In the genomic region with DNA sequence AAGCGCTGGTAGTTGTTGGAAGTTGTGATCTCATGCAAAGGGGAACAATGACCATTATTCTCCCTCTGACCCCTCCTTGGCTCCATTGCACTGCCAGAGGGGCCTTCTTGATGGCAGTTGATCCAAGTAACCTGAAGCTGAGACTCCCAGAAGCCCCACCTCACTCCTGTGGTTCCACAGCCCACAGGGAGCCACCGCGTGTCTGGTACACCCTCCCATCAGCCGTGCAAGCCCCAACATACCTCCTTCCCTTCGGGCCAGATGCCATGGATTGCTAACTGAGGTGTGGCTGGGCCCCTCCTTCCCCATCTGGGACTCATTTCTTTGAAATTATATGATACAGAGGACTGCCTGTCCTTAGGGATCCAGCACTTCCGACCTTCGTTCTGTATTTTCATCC, we compare ENCODE assay signal across 12 cellular contexts. TPM values are rescaled to one million over a fixed set of nuclear protein-coding genes. Genes with fewer than 3 reads are reported as not detected.
DNase-seq lines count a peak whose midpoint lies in the region; ATAC-seq and TF ChIP-seq lines count a peak whose summit lies in the region.
"Had no signal": no experiment of that assay in that cellular context is flagged by ENCODE, and none has a peak within 500 bp of the region (broad histone marks: within the 10 kb centered on the region; RNA-seq: fewer than 3 reads in every experiment).

No MANE protein-coding gene starts in this region.

- H3K4me3 Mint-ChIP-seq in Calu3 (ENCODE audit: low read depth, unreplicated experiment) = peak overlapping the region; percentile 50
- no peak overlapping the region for H3K4me3 Mint-ChIP-seq in T-helper 17 cell
- H3K4me3 Mint-ChIP-seq: activated CD4-positive, alpha-beta T cell treated with anti-CD3 and anti-CD28 coated beads for 36 hours; activated naive CD8-positive, alpha-beta T cell treated with anti-CD3 and anti-CD28 coated beads, Interleukin-2, amount 50 U/mL, for 24 hours had no signal

- in situ Hi-C loops in GM13977 (cut with MboI; ENCODE audit: low pct_unique_long_range_greater_than_20kb, low sequenced_read_pairs, unreplicated experiment) = no loop called here

- H3K27ac ChIP-seq in RWPE2 (ENCODE audit: poor library complexity, severe bottlenecking) (peak overlapping the region; percentile 100), rectal smooth muscle tissue (ENCODE audit: low read depth, low read length) (peak overlapping the region; percentile 6)

- no peak overlapping the region for H3K9ac ChIP-seq in rectal smooth muscle tissue (ENCODE audit: low read length)

- H3K9me3 Mint-ChIP-seq in Calu3 (ENCODE audit: low read depth, unreplicated experiment) = no peaks in the 10 kb centered on the region
- H3K9me3 Mint-ChIP-seq: activated naive CD8-positive, alpha-beta T cell treated with anti-CD3 and anti-CD28 coated beads, Interleukin-2, amount 50 U/mL, for 24 hours; CD8-positive, alpha-beta memory T cell had no signal

- no peaks in the 10 kb centered on the region for H3K27me3 Mint-ChIP-seq in Calu3 (ENCODE audit: unreplicated experiment)
- H3K27me3 Mint-ChIP-seq in T-helper 17 cell = no peaks in the 10 kb centered on the region
- H3K27me3 Mint-ChIP-seq: activated CD4-positive, alpha-beta T cell treated with anti-CD3 and anti-CD28 coated beads for 36 hours; activated naive CD8-positive, alpha-beta T cell treated with anti-CD3 and anti-CD28 coated beads, Interleukin-2, amount 50 U/mL, for 24 hours; CD8-positive, alpha-beta memory T cell had no signal

- H3K9me3 ChIP-seq in RWPE2 (ENCODE audit: severe bottlenecking) (no peaks in the 10 kb centered on the region), T-helper 17 cell (ENCODE audit: control insufficient read depth, low read length, poor library complexity, severe bottlenecking) (no peaks in the 10 kb centered on the region)

- H3K27me3 ChIP-seq in RWPE2 (ENCODE audit: insufficient read depth, poor library complexity, severe bottlenecking) = no peaks in the 10 kb centered on the region
- H3K27me3 ChIP-seq in rectal smooth muscle tissue (ENCODE audit: control insufficient read depth, insufficient read depth, low read length) = no peaks in the 10 kb centered on the region

- DNase-seq in Calu3 (peak; percentile 82), RWPE2 (ENCODE audit: low spot score) (peak; percentile 99), fibroblast of mammary gland (ENCODE audit: low read depth) (peak; percentile 44), NCI-H2196 (lab: John Stamatoyannopoulos, UW; ENCODE audit: unreplicated experiment) (no peak), T-helper 17 cell (no peak), GM13977 (ENCODE audit: low spot score) (no peak)
- DNase-seq in stimulated activated CD4-positive, alpha-beta T cell treated with anti-CD3 and anti-CD28 coated beads, Interleukin-4, amount 100 ng/mL, for 24 hours = no peak
- DNase-seq: activated CD4-positive, alpha-beta T cell treated with anti-CD3 and anti-CD28 coated beads for 36 hours; activated naive CD8-positive, alpha-beta T cell treated with anti-CD3 and anti-CD28 coated beads, Interleukin-2, amount 50 U/mL, for 24 hours; CD8-positive, alpha-beta memory T cell had no signal

- CTCF ChIA-PET in Calu3 (lab: Charles Lee) = interaction anchor here (2.9 kb wide), 2 partner anchors 36 to 37 kb away, joined by 9 to 12 read pairs; a partner anchor contains a TSS

- peak overlapping the region; percentile 88 for H3K27ac Mint-ChIP-seq in Calu3 (ENCODE audit: unreplicated experiment)
- H3K27ac Mint-ChIP-seq in T-helper 17 cell = no peak overlapping the region
- H3K27ac Mint-ChIP-seq: activated CD4-positive, alpha-beta T cell treated with anti-CD3 and anti-CD28 coated beads for 36 hours; activated naive CD8-positive, alpha-beta T cell treated with anti-CD3 and anti-CD28 coated beads, Interleukin-2, amount 50 U/mL, for 24 hours had no signal

- H3K4me1 ChIP-seq in RWPE2 (ENCODE audit: insufficient read depth, poor library complexity, severe bottlenecking) (peaks cover 85% of the 10 kb centered on the region), rectal smooth muscle tissue (ENCODE audit: control insufficient read depth, insufficient read depth, low read length) (no peaks in the 10 kb centered on the region)

- no peak overlapping the region for H3K4me3 ChIP-seq in RWPE2 (ENCODE audit: severe bottlenecking)
- no peak overlapping the region for H3K4me3 ChIP-seq in fibroblast of mammary gland (ENCODE audit: control insufficient read depth, low read depth, low read length)
- no peak overlapping the region for H3K4me3 ChIP-seq in rectal smooth muscle tissue (ENCODE audit: low read length)

- peak; percentile 72 for ATAC-seq in RWPE2 (ENCODE audit: low read depth)
- ATAC-seq in T-helper 17 cell = no peak
- ATAC-seq: activated CD4-positive, alpha-beta T cell treated with anti-CD3 and anti-CD28 coated beads for 36 hours; activated naive CD8-positive, alpha-beta T cell treated with anti-CD3 and anti-CD28 coated beads, Interleukin-2, amount 50 U/mL, for 24 hours had no signal

- intact Hi-C loops in Calu3 (cut with micrococcal nuclease; ENCODE audit: unreplicated experiment) = no loop called here

- TF ChIP-seq CTCF in Calu3 (IDR thresholded peaks at IDR 0.05; ENCODE audit: unreplicated experiment) (no peak), RWPE2 (IDR thresholded peaks at IDR 0.05; ENCODE audit: poor library complexity, severe bottlenecking) (no peak), fibroblast of mammary gland (conservative IDR thresholded peaks at IDR 0.05; ENCODE audit: control insufficient read depth, insufficient read depth, low read depth, low read length) (no peak), GM13977 (IDR thresholded peaks at IDR 0.05; ENCODE audit: extremely low read depth, insufficient read depth, missing control alignments) (no peak)

- H3K4me1 Mint-ChIP-seq in Calu3 (ENCODE audit: low read depth, unreplicated experiment) = peaks cover 54% of the 10 kb centered on the region
- H3K4me1 Mint-ChIP-seq in T-helper 17 cell = peaks cover 28% of the 10 kb centered on the region

- peaks cover 50% of the 10 kb centered on the region for H3K36me3 ChIP-seq in RWPE2 (ENCODE audit: low read depth)
- H3K36me3 ChIP-seq in rectal smooth muscle tissue (ENCODE audit: control insufficient read depth, insufficient read depth, low read length) = peaks cover 2% of the 10 kb centered on the region

- no TSS peak for BruUV-seq in Calu3 (replicated peaks; lab: Mats Ljungman, UMichigan)

- H3K36me3 Mint-ChIP-seq in Calu3 (ENCODE audit: insufficient read depth, unreplicated experiment) (peaks cover 37% of the 10 kb centered on the region), T-helper 17 cell (ENCODE audit: low read depth) (peaks cover 2% of the 10 kb centered on the region)

RNA-seq across cellular contexts. Expression of a gene that starts 17.8 kb away (rescaled TPM):
- total RNA-seq in Calu3 (2022) (96.4 and 98.4 TPM in 2 replicates), T-helper 17 cell (100 to 1,000 TPM; 178 to 235 TPM)

RNA-seq across cellular contexts. Expression of a gene that starts 18.0 kb away (rescaled TPM):
- total RNA-seq in Calu3 (2022) (71.3 and 87.3 TPM in 2 replicates), T-helper 17 cell (10 to 100 TPM; 24.1 to 30.6 TPM)

RNA-seq across cellular contexts. Expression of a gene that starts 36.3 kb away (rescaled TPM):
- total RNA-seq in Calu3 (2022) (253 and 301 TPM in 2 replicates), T-helper 17 cell (under 1 TPM in 1 of 2 donors, not detected in 1; 0.72 TPM)

RNA-seq across cellular contexts. Expression of a gene that starts 51.7 kb away (rescaled TPM):
- total RNA-seq in Calu3 (2022) (1.9 and 3.5 TPM in 2 replicates), T-helper 17 cell (1 to 10 TPM in 1 of 2 donors, under 1 TPM in 1; 0.40 to 8.4 TPM)
- total RNA-seq: pulmonary artery endothelial cell had no signal

Comparison
In these comparisons a context has a peak if more than half of its experiments do, and no peak if none do; other contexts are left out.
1. DNase-seq: peak in Calu3 (single experiment), RWPE2 (single experiment) and fibroblast of mammary gland (single experiment); none in NCI-H2196 (single experiment), T-helper 17 cell (0 of 3), stimulated activated CD4-positive, alpha-beta T cell treated with anti-CD3 and anti-CD28 coated beads, Interleukin-4, amount 100 ng/mL, for 24 hours (single experiment) and GM13977 (single experiment).
2. RNA of a gene that starts 36.3 kb away (total RNA-seq): 253 to 301 TPM in Calu3; 0.72 TPM in T-helper 17 cell; every median in the first group is over 100 times any median in the second.